Comparison of ENCODE assay signal across 23 cellular contexts in genomic region chr2:128214866-128215460, GRCh38.
"Had no signal": no experiment of that assay in that cellular context is flagged by ENCODE, and none has a peak within 500 bp of the region (broad histone marks: within the 10 kb centered on the region; RNA-seq: fewer than 3 reads in every experiment).

No MANE protein-coding gene starts in this region.

- H3K27ac ChIP-seq: dorsolateral prefrontal cortex, esophagus muscularis mucosa, gastrocnemius medialis, heart right ventricle, left lung, lower lobe of right lung, neutrophil, right atrium auricular region, stomach, thoracic aorta, transverse colon had no signal

- FAIRE-seq: endometrium, islet of Langerhans, small intestine had no signal

- H3K9me3 ChIP-seq: esophagus muscularis mucosa, gastrocnemius medialis, left lung, lower lobe of right lung, neutrophil, right atrium auricular region, stomach, thoracic aorta, transverse colon had no signal

- H3K4me3 ChIP-seq: dorsolateral prefrontal cortex, esophagus muscularis mucosa, gastrocnemius medialis, heart right ventricle, left lung, lower lobe of right lung, right atrium auricular region, stomach, thoracic aorta, transverse colon had no signal

- H3K36me3 ChIP-seq: esophagus muscularis mucosa, gastrocnemius medialis, heart right ventricle, left lung, lower lobe of right lung, neutrophil, right atrium auricular region, stomach, thoracic aorta, transverse colon had no signal

- ATAC-seq: gastrocnemius medialis; heart right ventricle; left lung; lower lobe of right lung; naive thymus-derived CD4-positive, alpha-beta T cell had no signal

- DNase-seq: cortex of kidney; effector CD8-positive, alpha-beta T cell; gastrocnemius medialis; heart right ventricle; hypothalamus; kidney glomerular epithelial cell; left lung; lower lobe of right lung; naive thymus-derived CD4-positive, alpha-beta T cell; nephron progenitor cell; small intestine; stimulated activated CD4-positive, alpha-beta T cell treated with anti-CD3 and anti-CD28 coated beads, Interleukin-12 subunit alpha, Interleukin-12 subunit beta, amount 100 ng/mL, for 4 hours; stimulated activated naive CD4-positive, alpha-beta T cell; stomach; substantia nigra; transverse colon had no signal

- H3K27me3 ChIP-seq: dorsolateral prefrontal cortex, esophagus muscularis mucosa, gastrocnemius medialis, heart right ventricle, left lung, neutrophil, right atrium auricular region, stomach, transverse colon had no signal

- H3K4me1 ChIP-seq: esophagus muscularis mucosa, gastrocnemius medialis, heart right ventricle, lower lobe of right lung, right atrium auricular region, stomach had no signal
